In genomic region chr4:157775971-157776370, GRCh38 we compare ENCODE assay signal across 28 cellular contexts.
"Had no signal": no experiment of that assay in that cellular context is flagged by ENCODE, and none has a peak within 500 bp of the region (broad histone marks: within the 10 kb centered on the region; RNA-seq: fewer than 3 reads in every experiment).

No MANE protein-coding gene starts in this region.

- ATAC-seq: naive thymus-derived CD8-positive, alpha-beta T cell; natural killer cell treated with Interleukin-12 subunit alpha and Interleukin-12 subunit beta and Interleukin-15 and Interleukin-18, amount 100 ng/mL, for 72 hours; pancreas; psoas muscle; right cardiac atrium; sciatic nerve; stimulated activated memory B cell treated with anti-CD40 and anti-IgM and Interleukin-4, amounts not matched to agents 10 μg/mL and 1 μg/mL and 100 μg/mL, for 72 hours; stimulated activated naive CD8-positive, alpha-beta T cell treated with anti-CD3 and anti-CD28 coated beads, Interleukin-15, amount 100 ng/mL, for 72 hours; stimulated activated naive CD8-positive, alpha-beta T cell treated with anti-CD3 and anti-CD28 coated beads, Interleukin-15, Interleukin-2, amounts not matched to agents 100 U/mL and 50 U/mL, for 24 hours; upper lobe of right lung had no signal

- H3K27me3 ChIP-seq: neutrophil, pancreas, spleen, suprapubic skin, testis, tibial artery, transverse colon, upper lobe of right lung, uterus had no signal

- DNase-seq: naive thymus-derived CD8-positive, alpha-beta T cell; nephron progenitor cell; nucleus accumbens; pancreas; psoas muscle; right cardiac atrium; spleen; stimulated activated CD4-positive, alpha-beta T cell treated with anti-CD3 and anti-CD28 coated beads, Interleukin-12 subunit alpha, Interleukin-12 subunit beta, amount 100 ng/mL, for 4 hours; stimulated activated CD4-positive, alpha-beta T cell treated with anti-CD3 and anti-CD28 coated beads, Interleukin-1b, Interleukin-23, amount 100 ng/mL, for 48 hours; stimulated activated CD4-positive, alpha-beta T cell treated with anti-CD3 and anti-CD28 coated beads, Interleukin-4, amount 100 ng/mL, for 1 hour; stimulated activated CD4-positive, alpha-beta T cell treated with anti-CD3 and anti-CD28 coated beads, Interleukin-4, amount 100 ng/mL, for 4 hours; stimulated activated CD8-positive, alpha-beta memory T cell treated with anti-CD3 and anti-CD28 coated beads, Interleukin-4, amount 100 ng/mL, for 48 hours; stimulated activated naive CD4-positive, alpha-beta T cell; stimulated activated naive CD8-positive, alpha-beta T cell treated with anti-CD3 and anti-CD28 coated beads, Interleukin-15, amount 100 ng/mL, for 72 hours; stimulated activated naive CD8-positive, alpha-beta T cell treated with anti-CD3 and anti-CD28 coated beads, Interleukin-15, Interleukin-2, amounts not matched to agents 100 U/mL and 50 U/mL, for 24 hours; substantia nigra; testis; tibial artery; transverse colon; upper lobe of right lung; uterus had no signal

- H3K4me3 ChIP-seq: pancreas, psoas muscle, skin epidermis, smooth muscle cell, spleen, suprapubic skin, testis, tibial artery, transverse colon, upper lobe of right lung, uterus had no signal

- H3K9me3 ChIP-seq: neutrophil, pancreas, psoas muscle, suprapubic skin, testis, tibial artery, transverse colon, upper lobe of right lung, uterus had no signal

- H3K4me1 ChIP-seq: pancreas, psoas muscle, spleen, suprapubic skin, testis, tibial artery, transverse colon, upper lobe of right lung, uterus had no signal

- H3K36me3 ChIP-seq: neutrophil, pancreas, spleen, suprapubic skin, tibial artery, transverse colon, upper lobe of right lung, uterus had no signal

- H3K27ac ChIP-seq: neutrophil, pancreas, psoas muscle, skin epidermis, spleen, suprapubic skin, testis, tibial artery, transverse colon, upper lobe of right lung, uterus had no signal

- H3K4me2 ChIP-seq: smooth muscle cell had no signal
